In genomic region chr5:149757956-149758355, GRCh38 we compare ENCODE assay signal across 28 cellular contexts. TPM values are rescaled to one million over a fixed set of nuclear protein-coding genes. Genes with fewer than 3 reads are reported as not detected.
A peak's percentile ranks its signal among the peaks of the same experiment; 100 is the strongest.
DNase-seq lines count a peak whose midpoint lies in the region; ATAC-seq, FAIRE-seq and TF ChIP-seq lines count a peak whose summit lies in the region.
"Had no signal": no experiment of that assay in that cellular context is flagged by ENCODE, and none has a peak within 500 bp of the region (broad histone marks: within the 10 kb centered on the region; RNA-seq: fewer than 3 reads in every experiment).

No MANE protein-coding gene starts in this region.

- no peak overlapping the region for H4K8ac ChIP-seq in H1 (ENCODE audit: extremely low read depth, insufficient read depth, low read length)

- no peak overlapping the region for H2AK5ac ChIP-seq in H1 (ENCODE audit: low read depth, low read length)

- no peaks in the 10 kb centered on the region for H3K9me3 ChIP-seq in H1 (ENCODE audit: insufficient read depth in 2 of 2, low read depth in 1 of 2, low read length in 1 of 2)
- no peaks in the 10 kb centered on the region for H3K9me3 ChIP-seq in mucosa of descending colon
- H3K9me3 ChIP-seq in spleen, result no peaks in the 10 kb centered on the region
- H3K9me3 ChIP-seq: body of pancreas, left lung, thyroid gland had no signal

- H4K91ac ChIP-seq in H1 (replicated peaks; ENCODE audit: insufficient read length, low read length), result no peak overlapping the region

- no peak overlapping the region for H3K4me2 ChIP-seq in H1 (ENCODE audit: insufficient read depth in 1 of 2, low read depth in 2 of 2, low read length in 2 of 2)
- H3K4me2 ChIP-seq: KMS-11 had no signal

- H3K36me3 ChIP-seq in H1 (ENCODE audit: control insufficient read depth in 2 of 4, insufficient read depth in 4 of 4, low read length in 3 of 4) (no peaks in the 10 kb centered on the region), mucosa of descending colon (ENCODE audit: low read depth) (no peaks in the 10 kb centered on the region), spleen (no peaks in the 10 kb centered on the region)
- H3K36me3 ChIP-seq: left lung, thyroid gland had no signal

- ATAC-seq in mucosa of descending colon, result peak; percentile 53
- ATAC-seq in GM18861 (IDR thresholded peaks at IDR 0.05; ENCODE audit: unreplicated experiment), result no peak
- ATAC-seq: body of pancreas; natural killer cell treated with Interleukin-12 subunit alpha and Interleukin-12 subunit beta and Interleukin-15 and Interleukin-18, amount 100 ng/mL, for 72 hours; PC-3 had no signal

- intact Hi-C loops in mucosa of descending colon (cut with DNase I, micrococcal nuclease) (no loop called here), spleen (cut with DNase I; ENCODE audit: low total_unique reads) (no loop called here)

- H2BK15ac ChIP-seq in H1 (ENCODE audit: low read length), result no peak overlapping the region

- H3K56ac ChIP-seq in H1 (replicated peaks; ENCODE audit: insufficient read length, low read depth, low read length), result no peak overlapping the region

- no peak overlapping the region for H3K18ac ChIP-seq in H1 (ENCODE audit: extremely low read depth, low read length)

- H4K20me1 ChIP-seq in H1 (replicated peaks in 1 of 2; ENCODE audit: control insufficient read depth in 1 of 2, insufficient read depth in 2 of 2, low read length in 2 of 2), result peaks cover 3 to 4% of the 10 kb centered on the region in 2 experiments

- no peak for TF ChIP-seq EP300 in H1 (IDR thresholded peaks at IDR 0.05; ENCODE audit: borderline replicate concordance in 1 of 2, low read depth in 2 of 2, low read length in 2 of 2)

- no peak overlapping the region for H2AFZ ChIP-seq in H1 (ENCODE audit: low read length)

- no peak overlapping the region for H2BK12ac ChIP-seq in H1 (ENCODE audit: low read depth, low read length)

- no peak overlapping the region for H2BK20ac ChIP-seq in H1 (ENCODE audit: low read length)

- no peaks in the 10 kb centered on the region for H3K23me2 ChIP-seq in H1 (ENCODE audit: low read depth, low read length)

- H2BK5ac ChIP-seq in H1 (ENCODE audit: low read depth, low read length), result 0 out of 2 replicates have a peak overlapping the region, but pooled peaks have one; percentile 17

- TF ChIP-seq POLR2A in H1 (IDR thresholded peaks at IDR 0.05; ENCODE audit: control extremely low read depth in 1 of 2, low read depth in 2 of 2, low read length in 2 of 2), result no peak
- TF ChIP-seq POLR2A in spleen (IDR thresholded peaks at IDR 0.05), result no peak

- no peak for TF ChIP-seq RAD21 in H1 (IDR thresholded peaks at IDR 0.05 in 1 of 2, conservative IDR thresholded peaks at IDR 0.05 in 1 of 2; ENCODE audit: low read depth in 2 of 2, low read length in 2 of 2)

- POLR2A ChIA-PET in H1 (lab: Charles Lee; ENCODE audit: partially characterized antibody), result interaction anchor here (1.6 kb wide), 1 partner anchor 26 kb away, joined by 5 read pairs; no protein-coding TSS in a partner anchor

- no peak overlapping the region for H3K4ac ChIP-seq in H1 (replicated peaks; ENCODE audit: insufficient read length, low read depth, low read length)

- DNase-seq in M059J (ENCODE audit: low read depth) (peak; percentile 50), H1 (ENCODE audit: low read depth in 1 of 2, low spot score in 2 of 2) (no peak), mucosa of descending colon (peak in 1 of 3 donors; percentile 23), spleen (peak; percentile 25), NCI-H1436 treated with DMSO at 0.1 percent for 48 hours (lab: John Stamatoyannopoulos, UW) (no peak)
- DNase-seq in stimulated activated naive CD4-positive, alpha-beta T cell (lab: John Stamatoyannopoulos, UW), result no peak
- DNase-seq: activated CD4-positive, alpha-beta memory T cell treated with anti-CD3 and anti-CD28 coated beads, Interleukin-2, amount 10 ng/mL, durations not matched to agents 7 days and 5 days; activated CD4-positive, alpha-beta T cell treated with anti-CD3 and anti-CD28 coated beads for 1 hour; activated CD8-positive, alpha-beta memory T cell treated with anti-CD3 and anti-CD28 coated beads, Interleukin-2, amount 50 U/mL, for 48 hours; activated naive CD4-positive, alpha-beta T cell treated with Interleukin-2 at 50 U/mL for 16 hours; body of pancreas; cerebellar nuclear complex; dorsolateral prefrontal cortex; hippocampal formation; left lung; MM.1S; NCI-H1105 treated with DMSO at 0.1 percent for 48 hours; NCI-H524; NK-92 treated with Interleukin-12 subunit alpha and Interleukin-12 subunit beta, amount 100 ng/mL, for 24 hours; occipital lobe; PC-3; stimulated activated CD4-positive, alpha-beta T cell treated with anti-CD3 and anti-CD28 coated beads, Interleukin-1b, Interleukin-23, amount 100 ng/mL, for 48 hours; thyroid gland had no signal

- H3K9ac ChIP-seq in H1 (replicated peaks in 1 of 4; ENCODE audit: extremely low read depth in 1 of 4, low read depth in 3 of 4, low read length in 3 of 4), result no peak overlapping the region
- H3K9ac ChIP-seq: KMS-11 had no signal

- no peak for FAIRE-seq in H1 (lab: Jason Lieb, UNC)
- FAIRE-seq: endometrium, H54 had no signal

- H3K23ac ChIP-seq in H1 (ENCODE audit: insufficient read length), result no peak overlapping the region

- no peak overlapping the region for H3K14ac ChIP-seq in H1 (ENCODE audit: insufficient read length)

- peaks cover 0 to 12% of the 10 kb centered on the region in 2 experiments; a peak in 2 of 4 replicates for H3K79me2 ChIP-seq in H1 (ENCODE audit: control insufficient read depth in 1 of 2, insufficient read depth in 2 of 2, low read length in 2 of 2)

- H3K27ac ChIP-seq in H1 (ENCODE audit: low read depth, low read length) (no peak overlapping the region), spleen (no peak overlapping the region)
- H3K27ac ChIP-seq: body of pancreas, dorsolateral prefrontal cortex, KMS-11, left lung, thyroid gland had no signal

- no peak overlapping the region for H3K4me3 ChIP-seq in H1 (ENCODE audit: extremely low read depth in 1 of 4, insufficient read depth in 2 of 4, low read depth in 3 of 4, low read length in 4 of 4)
- no peak overlapping the region for H3K4me3 ChIP-seq in mucosa of descending colon
- no peak overlapping the region for H3K4me3 ChIP-seq in spleen
- H3K4me3 ChIP-seq: body of pancreas, dorsolateral prefrontal cortex, left lung, thyroid gland had no signal

- TF ChIP-seq CTCF in H1 (IDR thresholded peaks at IDR 0.05; ENCODE audit: control extremely low read depth in 1 of 3, insufficient read depth in 1 of 3, low read depth in 1 of 3, low read length in 3 of 3) (no peak), mucosa of descending colon (IDR thresholded peaks at IDR 0.05) (no peak), spleen (IDR thresholded peaks at IDR 0.05 in 8 of 11, conservative IDR thresholded peaks at IDR 0.05 in 3 of 11) (no peak)

- 91% methylated on average over 3 of the region's 3 CpGs; no CpG with 5 or more reads in 1 of the 2 experiments for WGBS in H1 (ENCODE audit: extremely low coverage in 1 of 2, insufficient coverage in 1 of 2, insufficient read length in 1 of 2, insufficient replicate concordance in 2 of 2, low coverage in 1 of 2, low lambda C conversion rate in 2 of 2, missing lambda C conversion rate in 1 of 2), 2 experiments
- WGBS in spleen, 5 donors, result 85 to 91% (median 89%) methylated on average over 3 of the region's 3 CpGs

- no peak overlapping the region for H4K5ac ChIP-seq in H1 (ENCODE audit: insufficient read length, low read depth, low read length)

- H3K4me1 ChIP-seq in H1 (replicated peaks in 1 of 4; ENCODE audit: control insufficient read depth in 3 of 4, insufficient read depth in 4 of 4, low read length in 3 of 4) (peaks cover 0 to 6% (median 2%) of the 10 kb centered on the region in 4 experiments; a peak in 1 of 7 replicates), mucosa of descending colon (ENCODE audit: low read depth) (peaks cover 33% of the 10 kb centered on the region), spleen (no peaks in the 10 kb centered on the region)
- H3K4me1 ChIP-seq: body of pancreas, left lung had no signal

- CTCF ChIA-PET in H1 (lab: Charles Lee; ENCODE audit: partially characterized antibody), result interaction anchor here (0.8 to 7.9 kb wide), 17 partner anchors 9 to 401 kb away, joined by 3 to 70 read pairs (median 4); no protein-coding TSS in a partner anchor

- H3K79me1 ChIP-seq in H1 (ENCODE audit: low read depth, low read length), result peaks cover 4% of the 10 kb centered on the region

- H3K27me3 ChIP-seq in H1 (replicated peaks in 1 of 4; ENCODE audit: control insufficient read depth in 3 of 4, extremely low read depth in 1 of 4, insufficient read depth in 3 of 4, low read length in 3 of 4) (no peaks in the 10 kb centered on the region), spleen (replicated peaks in 1 of 7) (no peaks in the 10 kb centered on the region)
- H3K27me3 ChIP-seq: body of pancreas, dorsolateral prefrontal cortex, left lung, thyroid gland had no signal

- H2BK120ac ChIP-seq in H1 (replicated peaks; ENCODE audit: low read depth, low read length), result no peak overlapping the region

TF ChIP-seq in H1, 55 proteins besides CTCF, POLR2A, EP300 and RAD21 (continues in another document):
- TF ChIP-seq CBX8 (IDR thresholded peaks at IDR 0.05; ENCODE audit: borderline replicate concordance, low read depth, low read length), result no peak
- TF ChIP-seq TAF1 (IDR thresholded peaks at IDR 0.05; ENCODE audit: low read depth, low read length), result no peak
- no peak for TF ChIP-seq NANOG (IDR thresholded peaks at IDR 0.05; ENCODE audit: insufficient read depth, low read depth, low read length, poor library complexity, severe bottlenecking)

RNA-seq across cellular contexts. Expression of gene PPARGC1B, which starts 27.8 kb away (rescaled TPM):
- total RNA-seq in M059J (2014; rRNA removed; shearing (Covaris generic)), result 0.66 and 0.86 TPM in 2 replicates
- 11.4 and 11.5 TPM in 2 replicates for total RNA-seq in H1 (2021; fragmentation: NEBNext Ultra II Directional; extraction: Animal tissue kit (Norgen Biotek cat#: 25700))
- 1.7 and 2.5 TPM in 2 replicates for polyA plus RNA-seq in H1 (2011; rRNA removed)
- 1.8 TPM for polyA plus RNA-seq in H1 (2011; cell fraction: cytosol; rRNA removed)
- polyA plus RNA-seq in H1 (2011; cell fraction: nucleus; rRNA removed), result 6.4 TPM
- polyA plus RNA-seq in H1 (2012, experiment 1 of 2), result 3.8 to 5.2 TPM (median 4.8 TPM) in 4 replicates
- 1.3 TPM for polyA plus RNA-seq in H1 (2012, experiment 2 of 2)
- 6.2 TPM for polyA plus RNA-seq in H1 (2013, experiment 1 of 2)
- 3.9 TPM for polyA plus RNA-seq in H1 (2013, experiment 2 of 2)
- 6.3 and 7.6 TPM in 2 replicates for polyA minus RNA-seq in H1 (2011; rRNA and poly(A)+ RNA removed)
- polyA minus RNA-seq in H1 (2011; cell fraction: cytosol; rRNA and poly(A)+ RNA removed), result 5.9 TPM
- 10.0 TPM for polyA minus RNA-seq in H1 (2011; cell fraction: nucleus; rRNA and poly(A)+ RNA removed)
- 10 to 100 TPM; 42.2 to 46.4 (median 44.4) TPM for total RNA-seq in mucosa of descending colon
- 1 to 10 TPM; 4.4 to 9.1 (median 7.1) TPM for total RNA-seq in spleen
- 1 to 10 TPM in 1 of 3 donors, under 1 TPM in 2; 0.61 to 1.7 (median 0.76) TPM for polyA plus RNA-seq in spleen

Comparison
In these comparisons a context has a peak if more than half of its experiments do, and no peak if none do; other contexts are left out.
1. DNase-seq: peak in M059J (single experiment) and spleen (single experiment); none in H1 (0 of 2), stimulated activated naive CD4-positive, alpha-beta T cell (0 of 6) and NCI-H1436 treated with DMSO at 0.1 percent for 48 hours (single experiment).